In the genomic region with DNA sequence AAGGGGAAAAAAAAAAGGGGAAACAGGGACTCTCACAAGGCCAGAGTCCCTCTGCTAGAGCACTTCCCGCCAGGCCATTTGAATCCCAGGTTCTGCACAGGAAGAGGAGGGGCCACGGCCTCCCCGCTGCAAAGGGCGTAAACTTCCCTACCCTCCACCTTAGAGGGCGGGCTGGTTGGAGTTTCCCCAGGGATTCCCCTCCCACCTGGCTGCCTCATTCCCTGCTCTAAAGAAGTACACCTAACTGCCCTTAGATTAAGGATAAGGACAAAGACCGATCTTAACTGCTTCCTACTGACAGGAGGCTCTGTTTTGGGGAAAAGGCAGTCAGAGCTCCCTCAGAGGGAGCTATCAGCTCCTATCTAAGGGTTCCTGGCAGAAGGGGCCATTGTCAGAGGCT, we compare ENCODE assay signal across 20 cellular contexts.
A peak's percentile ranks its signal among the peaks of the same experiment; 100 is the strongest.
DNase-seq lines count a peak whose midpoint lies in the region; ATAC-seq and TF ChIP-seq lines count a peak whose summit lies in the region.
"Had no signal": no experiment of that assay in that cellular context is flagged by ENCODE, and none has a peak within 500 bp of the region (broad histone marks: within the 10 kb centered on the region; RNA-seq: fewer than 3 reads in every experiment).

No MANE protein-coding gene starts in this region.

- peak; percentile 26 for DNase-seq in left ventricle myocardium inferior
- no peak for DNase-seq in Right ventricle myocardium inferior (ENCODE audit: missing footprints)
- DNase-seq in PC-3: peak; percentile 73
- no peak for DNase-seq in left lobe of liver (ENCODE audit: low spot score)
- no peak for DNase-seq in GM03348 (ENCODE audit: low spot score)
- no peak for DNase-seq in PC-9
- no peak for DNase-seq in NCI-H2227 treated with DMSO at 0.1 percent for 48 hours (lab: John Stamatoyannopoulos, UW)
- DNase-seq: activated B cell treated with CpG ODN at 0.5 μM for 24 hours, body of pancreas, COR-L47, dorsolateral prefrontal cortex, NCI-H2029 treated with DMSO at 0.1 percent for 48 hours, nephron progenitor cell, sigmoid colon, T-cell, uterus had no signal

- H3K4me1 ChIP-seq in left ventricle myocardium inferior (no peaks in the 10 kb centered on the region), PC-3 (ENCODE audit: insufficient read depth, low read length) (peaks cover 62% of the 10 kb centered on the region), PC-9 (replicated peaks; ENCODE audit: insufficient read depth) (peaks cover 33% of the 10 kb centered on the region)
- H3K4me1 ChIP-seq: body of pancreas, sigmoid colon, uterus had no signal

- no peaks in the 10 kb centered on the region for H3K27me3 ChIP-seq in left ventricle myocardium inferior (ENCODE audit: low read depth)
- H3K27me3 ChIP-seq in PC-3 (ENCODE audit: low read length): no peaks in the 10 kb centered on the region
- no peaks in the 10 kb centered on the region for H3K27me3 ChIP-seq in PC-9 (ENCODE audit: insufficient read depth, low read depth)
- H3K27me3 ChIP-seq: body of pancreas, sigmoid colon, uterus had no signal

- TF ChIP-seq CTCF in left ventricle myocardium inferior (IDR thresholded peaks at IDR 0.05; ENCODE audit: borderline replicate concordance) (no peak), PC-3 (conservative IDR thresholded peaks at IDR 0.05; ENCODE audit: low read depth, low read length) (no peak), PC-9 (conservative IDR thresholded peaks at IDR 0.05) (no peak)

- BruUV-seq in PC-3 (replicated peaks; lab: Mats Ljungman, UMichigan) (no TSS peak), PC-9 (replicated peaks; lab: Mats Ljungman, UMichigan) (no TSS peak)

- H4K20me1 ChIP-seq in PC-3 (ENCODE audit: low read length) (no peaks in the 10 kb centered on the region), PC-9 (ENCODE audit: insufficient read depth) (no peaks in the 10 kb centered on the region)

- ATAC-seq in Right ventricle myocardium inferior: no peak
- peak; percentile 54 for ATAC-seq in PC-3
- peak; percentile 40 for ATAC-seq in left lobe of liver
- no peak for ATAC-seq in HG03565 (IDR thresholded peaks at IDR 0.05; ENCODE audit: unreplicated experiment)
- ATAC-seq: body of pancreas; stimulated activated memory B cell treated with anti-CD40 and anti-IgM and Interleukin-4, amounts not matched to agents 10 μg/mL and 1 μg/mL and 100 μg/mL, for 72 hours; T-cell had no signal

- H2AFZ ChIP-seq in PC-3 (ENCODE audit: low read length) (peak overlapping the region; percentile 83), PC-9 (no peak overlapping the region)

- H3K9me2 ChIP-seq in PC-3 (replicated peaks; ENCODE audit: low read length) (no peaks in the 10 kb centered on the region), PC-9 (ENCODE audit: insufficient read depth) (no peaks in the 10 kb centered on the region)

- H3K36me3 ChIP-seq in left ventricle myocardium inferior (no peaks in the 10 kb centered on the region), PC-3 (ENCODE audit: low read depth, low read length) (no peaks in the 10 kb centered on the region), PC-9 (ENCODE audit: low read depth) (no peaks in the 10 kb centered on the region)
- H3K36me3 ChIP-seq: HAP-1, sigmoid colon, uterus had no signal

- H3K79me2 ChIP-seq in PC-3 (ENCODE audit: low read length): no peaks in the 10 kb centered on the region
- H3K79me2 ChIP-seq in PC-9 (ENCODE audit: low read depth): no peaks in the 10 kb centered on the region

- H3K4me2 ChIP-seq in PC-3 (ENCODE audit: low read length): peak overlapping the region; percentile 70
- no peak overlapping the region for H3K4me2 ChIP-seq in PC-9

- POLR2A ChIA-PET in PC-3 (lab: Charles Lee; ENCODE audit: unreplicated experiment): no interaction called here
- POLR2A ChIA-PET in PC-9 (lab: Charles Lee; ENCODE audit: unreplicated experiment): no interaction called here

- CTCF ChIA-PET in PC-3 (lab: Charles Lee): no interaction called here
- CTCF ChIA-PET in PC-9 (lab: Charles Lee): no interaction called here

- H3K9ac ChIP-seq in PC-3 (ENCODE audit: low read length): peak overlapping the region; percentile 68

- no peaks in the 10 kb centered on the region for H3F3A ChIP-seq in PC-3 (ENCODE audit: low read length, unreplicated experiment)
- H3F3A ChIP-seq in PC-9 (ENCODE audit: insufficient read depth, low read depth): no peaks in the 10 kb centered on the region; the same call in 1 of the 2 replicates

- H3K27ac ChIP-seq in left ventricle myocardium inferior (replicated peaks) (no peak overlapping the region), PC-3 (ENCODE audit: low read length) (peak overlapping the region; percentile 89), PC-9 (no peak overlapping the region)
- H3K27ac ChIP-seq: body of pancreas, dorsolateral prefrontal cortex, sigmoid colon, uterus had no signal

- H3K4me3 ChIP-seq in left ventricle myocardium inferior (no peak overlapping the region), PC-3 (ENCODE audit: low read length) (peak overlapping the region; percentile 17; the same call in 1 of the 2 replicates), PC-9 (no peak overlapping the region)
- H3K4me3 ChIP-seq: body of pancreas, dorsolateral prefrontal cortex, HAP-1, lung, sigmoid colon, uterus had no signal

- intact Hi-C loops in left ventricle myocardium inferior (cut with micrococcal nuclease) (no loop called here), Right ventricle myocardium inferior (cut with DNase I) (no loop called here), PC-3 (cut with micrococcal nuclease) (loop anchor here (2.0 kb wide), 1 partner anchor 201 kb away; no protein-coding TSS in a partner anchor), PC-9 (cut with micrococcal nuclease; ENCODE audit: unreplicated experiment) (loop anchor here (10.0 kb wide), 2 partner anchors 141 to 221 kb away; no protein-coding TSS in a partner anchor)

- no peaks in the 10 kb centered on the region for H3K9me3 ChIP-seq in left ventricle myocardium inferior (replicated peaks)
- no peaks in the 10 kb centered on the region for H3K9me3 ChIP-seq in PC-3 (ENCODE audit: low read length)
- no peaks in the 10 kb centered on the region for H3K9me3 ChIP-seq in PC-9 (ENCODE audit: insufficient read depth, low read depth)
- H3K9me3 ChIP-seq: body of pancreas, HAP-1, sigmoid colon, uterus had no signal

Comparison
In these comparisons a context has a peak if more than half of its experiments do, and no peak if none do; other contexts are left out.
1. DNase-seq: peak in left ventricle myocardium inferior (single experiment) and PC-3 (single experiment); none in Right ventricle myocardium inferior (single experiment), left lobe of liver (single experiment), GM03348 (single experiment), PC-9 (0 of 2) and NCI-H2227 treated with DMSO at 0.1 percent for 48 hours (single experiment).
2. ATAC-seq: peak in PC-3 (single experiment) and left lobe of liver (single experiment); none in Right ventricle myocardium inferior (single experiment) and HG03565 (single experiment).
3. intact Hi-C loops: an anchor here in PC-3 (2.0 kb wide) and PC-9 (10.0 kb wide); none called in left ventricle myocardium inferior and Right ventricle myocardium inferior.